12 cellular contexts compared by ENCODE assay signal in the genomic region with DNA sequence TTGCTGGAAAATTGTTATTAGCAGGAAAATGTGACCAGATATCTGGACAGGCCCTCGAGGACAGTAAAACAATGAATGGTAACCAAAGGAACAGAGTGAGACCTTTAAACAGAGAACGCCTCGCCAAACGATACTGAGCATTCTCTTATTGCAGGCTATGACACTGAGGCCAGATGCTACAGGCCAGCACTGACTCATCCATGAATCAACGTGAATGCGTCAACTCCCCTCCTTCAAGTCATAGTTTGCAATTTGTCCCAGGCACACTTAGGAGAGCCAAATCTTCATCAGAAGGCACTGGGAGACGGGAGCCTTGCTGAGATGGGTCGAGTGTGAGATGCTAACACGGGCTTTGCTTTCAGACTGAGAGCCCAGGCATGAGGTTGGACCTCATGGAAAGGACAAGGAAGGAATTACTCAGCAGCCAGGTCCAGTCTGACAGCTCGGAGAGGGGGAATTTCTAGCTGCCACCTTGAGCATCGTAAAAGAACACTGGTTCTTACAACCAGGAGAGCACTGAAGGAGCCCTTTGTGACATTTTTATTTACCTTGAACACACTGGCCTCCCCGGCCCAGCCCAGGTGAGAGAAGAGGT.
DNase-seq lines count a peak whose midpoint lies in the region; TF ChIP-seq lines count a peak whose summit lies in the region.
"Had no signal": no experiment of that assay in that cellular context is flagged by ENCODE, and none has a peak within 500 bp of the region (broad histone marks: within the 10 kb centered on the region; RNA-seq: fewer than 3 reads in every experiment).

No MANE protein-coding gene starts in this region.

- DNase-seq in ACHN (peak; percentile 51), HS-5 (ENCODE audit: low read depth) (peak; percentile 66), brain microvascular endothelial cell (peak; percentile 47), kidney epithelial cell (ENCODE audit: low read depth) (peak; percentile 71), GDM1 (lab: John Stamatoyannopoulos, UW) (no peak), NCI-H1092 (lab: John Stamatoyannopoulos, UW) (no peak), T-helper 1 cell (no peak)
- no peak for DNase-seq in stimulated activated CD4-positive, alpha-beta T cell treated with anti-CD3 and anti-CD28 coated beads, Interleukin-2, amount 100 ng/mL, for 24 hours
- DNase-seq: natural killer cell, NCI-H526, transverse colon had no signal

- H3K27ac ChIP-seq in brain microvascular endothelial cell = no peak overlapping the region
- H3K27ac ChIP-seq: transverse colon had no signal

- in situ Hi-C loops in ACHN (cut with HindIII; ENCODE audit: low pct_ligation_motif_present, low pct_unique_long_range_greater_than_20kb, low sequenced_read_pairs) = no loop called here
- in situ Hi-C loops in brain microvascular endothelial cell (cut with HindIII; ENCODE audit: low pct_ligation_motif_present, low sequenced_read_pairs) = no loop called here

- H3K36me3 ChIP-seq in brain microvascular endothelial cell (replicated peaks) (no peaks in the 10 kb centered on the region), kidney epithelial cell (ENCODE audit: control insufficient read depth, insufficient read depth, low read length) (no peaks in the 10 kb centered on the region)
- H3K36me3 ChIP-seq: transverse colon had no signal

- H3K27me3 ChIP-seq in brain microvascular endothelial cell (replicated peaks) = no peaks in the 10 kb centered on the region
- H3K27me3 ChIP-seq in kidney epithelial cell (ENCODE audit: control insufficient read depth, insufficient read depth, low read length) = no peaks in the 10 kb centered on the region
- H3K27me3 ChIP-seq: transverse colon had no signal

- TF ChIP-seq CTCF in brain microvascular endothelial cell (IDR thresholded peaks at IDR 0.05; ENCODE audit: low read depth, low read length, missing control alignments) (no peak), kidney epithelial cell (IDR thresholded peaks at IDR 0.05; ENCODE audit: insufficient read depth, low read length, poor library complexity, severe bottlenecking) (no peak)

- H3K4me3 ChIP-seq in brain microvascular endothelial cell (ENCODE audit: low read depth, low read length) (no peak overlapping the region), kidney epithelial cell (ENCODE audit: low read depth, low read length) (no peak overlapping the region)
- H3K4me3 ChIP-seq: skin epidermis, transverse colon had no signal

Comparison
In these comparisons a context has a peak if more than half of its experiments do, and no peak if none do; other contexts are left out.
1. DNase-seq: peak in ACHN (single experiment), HS-5 (single experiment), brain microvascular endothelial cell (single experiment) and kidney epithelial cell (single experiment); none in GDM1 (single experiment), NCI-H1092 (single experiment), stimulated activated CD4-positive, alpha-beta T cell treated with anti-CD3 and anti-CD28 coated beads, Interleukin-2, amount 100 ng/mL, for 24 hours (0 of 2) and T-helper 1 cell (0 of 5).